8 cellular contexts compared by ENCODE assay signal in genomic region chr16:74862743-74863244, GRCh38.
DNase-seq lines count a peak whose midpoint lies in the region; TF ChIP-seq lines count a peak whose summit lies in the region.

No MANE protein-coding gene starts in this region.

- 20 to 26% (median 20%) methylated on average over 10 of the region's 10 CpGs for WGBS in ovary, 3 donors

- no peaks in the 10 kb centered on the region for H3K27me3 ChIP-seq in SJCRH30
- no peaks in the 10 kb centered on the region for H3K27me3 ChIP-seq in ovary

- no peaks in the 10 kb centered on the region for H3K4me1 ChIP-seq in SJCRH30
- H3K4me1 ChIP-seq in ovary (ENCODE audit: insufficient read depth), result no peaks in the 10 kb centered on the region

- no peak for TF ChIP-seq EP300 in ovary (IDR thresholded peaks at IDR 0.05)

- intact Hi-C loops in ovary (cut with DNase I), result loop anchor here in 2 of 4 donors (5.0 kb wide), 1 partner anchor 155 kb away; no protein-coding TSS in a partner anchor

- H3K9me3 ChIP-seq in SJCRH30 (replicated peaks) (no peaks in the 10 kb centered on the region), ovary (no peaks in the 10 kb centered on the region)

- TF ChIP-seq CTCF in LNCaP clone FGC (IDR thresholded peaks at IDR 0.05; ENCODE audit: control insufficient read depth, extremely low read depth, insufficient read depth) (peak; percentile 80), ovary (IDR thresholded peaks at IDR 0.05) (peak; percentile 61 to 65 (median 61))

- no peaks in the 10 kb centered on the region for H3K36me3 ChIP-seq in SJCRH30
- H3K36me3 ChIP-seq in ovary, result no peaks in the 10 kb centered on the region

- H3K27ac ChIP-seq in SJCRH30 (no peak overlapping the region), ovary (no peak overlapping the region)

- TF ChIP-seq POLR2A in ovary (IDR thresholded peaks at IDR 0.05), result no peak

- H3K4me3 ChIP-seq in LNCaP clone FGC (ENCODE audit: low read depth, low read length), result no peak overlapping the region
- H3K4me3 ChIP-seq in SJCRH30, result no peak overlapping the region
- H3K4me3 ChIP-seq in ovary, result no peak overlapping the region

- DNase-seq in NCI-H2107 treated with DMSO at 0.1 percent for 48 hours (lab: John Stamatoyannopoulos, UW; ENCODE audit: unreplicated experiment) (peak; percentile 69), NCI-H2107 (lab: John Stamatoyannopoulos, UW) (no peak), GM19238 (ENCODE audit: insufficient read length, low spot score) (peak; percentile 27), LNCaP clone FGC (ENCODE audit: low read depth) (peak; percentile 26), SJCRH30 (peak; percentile 4 to 54), fibroblast of gingiva (ENCODE audit: low read depth) (peak; percentile 13), ovary (no peak), SKM-1 (lab: John Stamatoyannopoulos, UW; ENCODE audit: unreplicated experiment) (no peak)

Comparison
In these comparisons a context has a peak if more than half of its experiments do, and no peak if none do; other contexts are left out.
1. DNase-seq: peak in NCI-H2107 treated with DMSO at 0.1 percent for 48 hours (single experiment), GM19238 (single experiment), LNCaP clone FGC (single experiment), SJCRH30 (2 of 2) and fibroblast of gingiva (single experiment); none in NCI-H2107 (single experiment), ovary (0 of 5) and SKM-1 (single experiment).